Comparison of ENCODE assay signal across 1 cellular context in genomic region chr14:102873546-102874061, GRCh38.
TF ChIP-seq lines count a peak whose summit lies in the region.

No MANE protein-coding gene starts in this region.

TF ChIP-seq in HepG2, 621 proteins besides CTCF, POLR2A, EP300 and RAD21 (continued from another document and continues in another):
- TF ChIP-seq MAX (IDR thresholded peaks at IDR 0.05) (peak; percentile 61; the same call in 1 of the 2 replicates), RBM22 (optimal IDR thresholded peaks at IDR 0.05; ENCODE audit: low read length) (no peak), ZNF350 (CRISPR knock-in tag; IDR thresholded peaks at IDR 0.05; ENCODE audit: borderline replicate concordance, low read depth) (peak; percentile 52; the same call in 1 of the 2 replicates), RNF219 (CRISPR knock-in tag; IDR thresholded peaks at IDR 0.05) (no peak), XRCC5 (optimal IDR thresholded peaks at IDR 0.05; ENCODE audit: low read length) (no peak), ARNT (IDR thresholded peaks at IDR 0.05) (no peak), ATF3 (CRISPR knock-in tag; IDR thresholded peaks at IDR 0.05) (no peak), TFE3 (CRISPR knock-in tag; IDR thresholded peaks at IDR 0.05) (peak; percentile 72), MED8 (CRISPR knock-in tag; IDR thresholded peaks at IDR 0.05; ENCODE audit: insufficient replicate concordance) (peak; percentile 19), GPN1 (CRISPR knock-in tag; IDR thresholded peaks at IDR 0.05; ENCODE audit: borderline replicate concordance) (no peak), RARA (CRISPR knock-in tag; IDR thresholded peaks at IDR 0.05) (peak; percentile 99), CREB1 (IDR thresholded peaks at IDR 0.05) (no peak), CREB1 (CRISPR knock-in tag; IDR thresholded peaks at IDR 0.05) (peak; percentile 76), PAF1 (CRISPR knock-in tag; IDR thresholded peaks at IDR 0.05) (no peak), ZNF430 (CRISPR knock-in tag; IDR thresholded peaks at IDR 0.05) (no peak), NFIC (IDR thresholded peaks at IDR 0.05; ENCODE audit: low read length) (peak; percentile 94), SRSF4 (IDR thresholded peaks at IDR 0.05; ENCODE audit: low read depth, low read length, poor library complexity, severe bottlenecking) (no peak), ZNF770 (CRISPR knock-in tag; IDR thresholded peaks at IDR 0.05) (no peak), DMTF1 (CRISPR knock-in tag; IDR thresholded peaks at IDR 0.05) (no peak), TRIM24 (CRISPR knock-in tag; IDR thresholded peaks at IDR 0.05) (peak; percentile 61; the same call in 1 of the 2 replicates), NR2F6 (IDR thresholded peaks at IDR 0.05) (peak; percentile 100), NR2F6 (CRISPR knock-in tag; IDR thresholded peaks at IDR 0.05) (peak; percentile 99), SRSF9 (IDR thresholded peaks at IDR 0.05; ENCODE audit: borderline replicate concordance, insufficient read depth, low read depth, low read length, poor library complexity, severe bottlenecking) (no peak), ZNF580 (CRISPR knock-in tag; IDR thresholded peaks at IDR 0.05; ENCODE audit: borderline replicate concordance, low read depth) (peak; percentile 22; the same call in 1 of the 2 replicates), ZFX (CRISPR knock-in tag; IDR thresholded peaks at IDR 0.05; ENCODE audit: low read depth) (no peak), FOXA1 (IDR thresholded peaks at IDR 0.05) (peak; percentile 95), FOXA1 (CRISPR knock-in tag; IDR thresholded peaks at IDR 0.05) (peak; percentile 97), ZNF207 (IDR thresholded peaks at IDR 0.05; ENCODE audit: borderline replicate concordance) (no peak), KLF13 (CRISPR knock-in tag; IDR thresholded peaks at IDR 0.05) (no peak), ZNF740 (CRISPR knock-in tag; IDR thresholded peaks at IDR 0.05) (no peak), ZNF34 (CRISPR knock-in tag; IDR thresholded peaks at IDR 0.05; ENCODE audit: borderline replicate concordance) (no peak), ZBTB7B (CRISPR knock-in tag; IDR thresholded peaks at IDR 0.05) (peak; percentile 95), ATF7-NPFF (CRISPR knock-in tag; IDR thresholded peaks at IDR 0.05; ENCODE audit: low read depth) (no peak), ZNF446 (CRISPR knock-in tag; IDR thresholded peaks at IDR 0.05) (no peak), ZMYM4 (CRISPR knock-in tag; IDR thresholded peaks at IDR 0.05) (peak; percentile 19; the same call in 1 of the 2 replicates), ZFP62 (CRISPR knock-in tag; IDR thresholded peaks at IDR 0.05) (no peak), POLR2AphosphoS5 (IDR thresholded peaks at IDR 0.05; ENCODE audit: low read depth, low read length) (no peak), LRRFIP1 (CRISPR knock-in tag; conservative IDR thresholded peaks at IDR 0.05) (no peak), GATAD2A (CRISPR knock-in tag; IDR thresholded peaks at IDR 0.05) (peak; percentile 96), ZNF414 (CRISPR knock-in tag; IDR thresholded peaks at IDR 0.05) (no peak), ZFP91 (CRISPR knock-in tag; IDR thresholded peaks at IDR 0.05; ENCODE audit: borderline replicate concordance) (no peak), IRF1 (CRISPR knock-in tag; IDR thresholded peaks at IDR 0.05; ENCODE audit: low read depth) (no peak), RFXANK (CRISPR knock-in tag; IDR thresholded peaks at IDR 0.05) (peak; percentile 32; the same call in 1 of the 2 replicates), TRAFD1 (CRISPR knock-in tag; IDR thresholded peaks at IDR 0.05; ENCODE audit: borderline replicate concordance) (no peak), RELA (CRISPR knock-in tag; IDR thresholded peaks at IDR 0.05) (no peak), BHLHE40 (IDR thresholded peaks at IDR 0.05; ENCODE audit: low read length) (no peak), RFXAP (CRISPR knock-in tag; IDR thresholded peaks at IDR 0.05; ENCODE audit: borderline replicate concordance) (0 out of 2 replicates have a peak, but pooled peaks have one; percentile 46), AKAP8 (CRISPR knock-in tag; IDR thresholded peaks at IDR 0.05) (no peak), ZNF570 (CRISPR knock-in tag; IDR thresholded peaks at IDR 0.05; ENCODE audit: borderline replicate concordance) (no peak), ZNF331 (CRISPR knock-in tag; IDR thresholded peaks at IDR 0.05) (peak; percentile 41; the same call in 1 of the 2 replicates)
